Comparison of ENCODE assay signal across 6 cellular contexts in the genomic region with DNA sequence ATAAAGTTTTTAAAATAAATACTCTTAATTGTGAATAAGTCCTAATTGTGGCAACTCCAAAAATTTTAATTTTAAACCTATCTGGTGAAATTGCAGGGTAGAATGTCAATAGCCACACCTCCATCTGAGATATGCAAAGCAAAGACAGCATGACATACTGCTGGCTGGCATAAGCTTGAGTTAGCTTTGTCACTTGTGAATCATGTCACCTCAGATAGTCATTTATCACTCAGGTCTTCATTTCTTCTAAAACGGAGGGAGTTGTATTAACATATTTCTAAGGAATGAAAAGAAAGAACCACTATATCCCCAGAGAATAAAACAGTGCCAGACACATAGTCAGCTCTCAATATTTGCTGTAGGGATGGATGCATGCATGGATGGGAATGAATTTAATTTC.
"Had no signal": no experiment of that assay in that cellular context is flagged by ENCODE, and none has a peak within 500 bp of the region (broad histone marks: within the 10 kb centered on the region; RNA-seq: fewer than 3 reads in every experiment).

No MANE protein-coding gene starts in this region.

- H3K4me3 ChIP-seq: GM23248, HAP-1 had no signal

- H3K9me3 ChIP-seq: HAP-1 had no signal

- H3K36me3 ChIP-seq: HAP-1 had no signal

- H3K4me1 ChIP-seq: HAP-1 had no signal

- H3K9ac ChIP-seq: GM23248 had no signal

- DNase-seq: GM23248, GOT3, H7, IMR-90, KBM-7 had no signal

- H3K27ac ChIP-seq: GM23248 had no signal
